ENCODE assay signal across 14 cellular contexts in genomic region chr2:174343638-174344455, GRCh38. TPM values are rescaled to one million over a fixed set of nuclear protein-coding genes. Genes with fewer than 3 reads are reported as not detected.
DNase-seq lines count a peak whose midpoint lies in the region; ATAC-seq, FAIRE-seq and TF ChIP-seq lines count a peak whose summit lies in the region.
"Had no signal": no experiment of that assay in that cellular context is flagged by ENCODE, and none has a peak within 500 bp of the region (broad histone marks: within the 10 kb centered on the region; RNA-seq: fewer than 3 reads in every experiment).

No MANE protein-coding gene starts in this region.

- no peak overlapping the region for H2BK15ac ChIP-seq in mesenchymal stem cell (ENCODE audit: low read depth, poor library complexity, severe bottlenecking)

- H4K20me1 ChIP-seq in astrocyte (ENCODE audit: insufficient read depth, low read length) (peaks cover 14% of the 10 kb centered on the region), PC-9 (ENCODE audit: insufficient read depth) (no peaks in the 10 kb centered on the region)

- H2AFZ ChIP-seq in astrocyte (ENCODE audit: low read depth, low read length): no peak overlapping the region
- no peak overlapping the region for H2AFZ ChIP-seq in mesenchymal stem cell (ENCODE audit: low read depth, low read length)
- H2AFZ ChIP-seq in PC-9: no peak overlapping the region

- peaks cover 23 to 37% (median 34%) of the 10 kb centered on the region in 4 donors for H3K4me1 Mint-ChIP-seq in CD4-positive, CD25-positive, alpha-beta regulatory T cell
- peaks cover 5% of the 10 kb centered on the region for H3K4me1 Mint-ChIP-seq in astrocyte (ENCODE audit: low read depth, unreplicated experiment)

- no peak for ATAC-seq in CD4-positive, CD25-positive, alpha-beta regulatory T cell (ENCODE audit: low read depth in 2 of 2)
- ATAC-seq in HG03342 (IDR thresholded peaks at IDR 0.05; ENCODE audit: unreplicated experiment): no peak

- H3K4me1 ChIP-seq in CD4-positive, CD25-positive, alpha-beta regulatory T cell (ENCODE audit: control insufficient read depth, insufficient read depth, low read length, poor library complexity, severe bottlenecking): peaks cover 47% of the 10 kb centered on the region
- H3K4me1 ChIP-seq in astrocyte (ENCODE audit: insufficient read depth, low read length): peaks cover 6% of the 10 kb centered on the region
- H3K4me1 ChIP-seq in mesenchymal stem cell (ENCODE audit: control insufficient read depth, insufficient read depth, low read depth, low read length): peaks cover 29% of the 10 kb centered on the region
- H3K4me1 ChIP-seq in PC-9 (replicated peaks; ENCODE audit: insufficient read depth): peaks cover 4% of the 10 kb centered on the region; the same call in 1 of the 2 replicates

- H3K27me3 Mint-ChIP-seq in CD4-positive, CD25-positive, alpha-beta regulatory T cell: peaks cover 61% of the 10 kb centered on the region
- H3K27me3 Mint-ChIP-seq in astrocyte (ENCODE audit: low read depth, unreplicated experiment): peaks cover 45% of the 10 kb centered on the region

- no peak overlapping the region for H3K14ac ChIP-seq in mesenchymal stem cell (ENCODE audit: low read length in 2 of 2)

- H3K4ac ChIP-seq in mesenchymal stem cell (ENCODE audit: low read depth in 1 of 2, low read length in 2 of 2): no peak overlapping the region

- peak in 1 of 3 donors; percentile 1 for DNase-seq in CD4-positive, CD25-positive, alpha-beta regulatory T cell
- peak; percentile 39 for DNase-seq in ELF-1 (ENCODE audit: low read depth, low spot score)
- no peak for DNase-seq in astrocyte (ENCODE audit: low read depth)
- peak; percentile 5 for DNase-seq in mesenchymal stem cell
- DNase-seq in PC-9: no peak
- DNase-seq in hypothalamus (lab: John Stamatoyannopoulos, UW): no peak
- DNase-seq: GOT3, heart right ventricle, sigmoid colon had no signal

- WGBS in mesenchymal stem cell: 1% methylated on average over 41 of the region's 56 CpGs

- H3K9me3 ChIP-seq in CD4-positive, CD25-positive, alpha-beta regulatory T cell (ENCODE audit: control insufficient read depth in 2 of 2, low read length in 2 of 2): no peaks in the 10 kb centered on the region
- H3K9me3 ChIP-seq in astrocyte (ENCODE audit: insufficient read depth, low read depth, low read length) (no peaks in the 10 kb centered on the region), mesenchymal stem cell (ENCODE audit: control insufficient read depth, low read length) (no peaks in the 10 kb centered on the region), PC-9 (ENCODE audit: insufficient read depth, low read depth) (no peaks in the 10 kb centered on the region)
- H3K9me3 ChIP-seq: heart right ventricle, sigmoid colon, suprapubic skin had no signal

- H3K79me2 ChIP-seq in astrocyte (ENCODE audit: insufficient read depth, low read length) (no peaks in the 10 kb centered on the region), PC-9 (ENCODE audit: low read depth) (no peaks in the 10 kb centered on the region)

- intact Hi-C loops in PC-9 (cut with micrococcal nuclease; ENCODE audit: unreplicated experiment): loop anchor here (2.0 to 10.0 kb wide), 8 partner anchors 187 to 1537 kb away; no protein-coding TSS in a partner anchor

- peaks cover 0 to 8% (median 0%) of the 10 kb centered on the region in 7 donors for H3K9me3 Mint-ChIP-seq in CD4-positive, CD25-positive, alpha-beta regulatory T cell
- H3K9me3 Mint-ChIP-seq in astrocyte (ENCODE audit: unreplicated experiment): peaks cover 4% of the 10 kb centered on the region
- H3K9me3 Mint-ChIP-seq: memory B cell had no signal

- H4K91ac ChIP-seq in mesenchymal stem cell (ENCODE audit: low read length): no peak overlapping the region

- H3F3A ChIP-seq in PC-9 (ENCODE audit: insufficient read depth, low read depth): peaks cover 4% of the 10 kb centered on the region; the same call in 1 of the 2 replicates

- H3K4me3 ChIP-seq in CD4-positive, CD25-positive, alpha-beta regulatory T cell (ENCODE audit: low read depth, low read length): no peak overlapping the region
- H3K4me3 ChIP-seq in astrocyte (ENCODE audit: insufficient read depth, low read depth, low read length): no peak overlapping the region
- peak overlapping the region in 1 of 2 experiments; percentile 10 for H3K4me3 ChIP-seq in mesenchymal stem cell (ENCODE audit: insufficient read depth in 1 of 2, low read depth in 1 of 2, low read length in 2 of 2)
- H3K4me3 ChIP-seq in PC-9: no peak overlapping the region
- H3K4me3 ChIP-seq: heart right ventricle, sigmoid colon, suprapubic skin had no signal

- H3K27me3 ChIP-seq in CD4-positive, CD25-positive, alpha-beta regulatory T cell (ENCODE audit: control insufficient read depth, insufficient read depth, low read length): peaks cover 43% of the 10 kb centered on the region
- peaks cover 58% of the 10 kb centered on the region for H3K27me3 ChIP-seq in astrocyte (ENCODE audit: insufficient read depth, low read length)
- H3K27me3 ChIP-seq in mesenchymal stem cell (ENCODE audit: control insufficient read depth in 1 of 2, insufficient read depth in 1 of 2, low read length in 2 of 2): peaks cover 57% of the 10 kb centered on the region in 2 experiments
- no peaks in the 10 kb centered on the region for H3K27me3 ChIP-seq in PC-9 (ENCODE audit: insufficient read depth, low read depth)

- H2BK5ac ChIP-seq in mesenchymal stem cell (ENCODE audit: low read depth, low read length, poor library complexity, severe bottlenecking): no peak overlapping the region

- TF ChIP-seq CTCF in astrocyte (IDR thresholded peaks at IDR 0.05; ENCODE audit: insufficient read depth, low read depth, low read length) (no peak), PC-9 (conservative IDR thresholded peaks at IDR 0.05) (no peak)

- no peak overlapping the region for H4K8ac ChIP-seq in mesenchymal stem cell (ENCODE audit: low read length)

- CTCF ChIA-PET in PC-9 (lab: Charles Lee): interaction anchor here (0.6 to 1.3 kb wide), 3 partner anchors 203 to 1220 kb away, joined by 3 to 5 read pairs (median 4); no protein-coding TSS in a partner anchor

- peak overlapping the region in 1 of 3 donors; percentile 89 for H3K27ac Mint-ChIP-seq in CD4-positive, CD25-positive, alpha-beta regulatory T cell
- peak overlapping the region; percentile 34 for H3K27ac Mint-ChIP-seq in astrocyte (ENCODE audit: unreplicated experiment)
- H3K27ac Mint-ChIP-seq: memory B cell had no signal

- peak overlapping the region; percentile 60 to 64 for H3K23ac ChIP-seq in mesenchymal stem cell (ENCODE audit: low read length in 2 of 2)

- no peak overlapping the region for H3K18ac ChIP-seq in mesenchymal stem cell (ENCODE audit: low read depth in 1 of 2, low read length in 2 of 2)

- H2BK120ac ChIP-seq in mesenchymal stem cell (ENCODE audit: low read depth, low read length): no peak overlapping the region

- POLR2A ChIA-PET in PC-9 (lab: Charles Lee; ENCODE audit: unreplicated experiment): no interaction called here

- H3K36me3 Mint-ChIP-seq in CD4-positive, CD25-positive, alpha-beta regulatory T cell: peaks cover 15% of the 10 kb centered on the region
- H3K36me3 Mint-ChIP-seq in astrocyte (ENCODE audit: low read depth, unreplicated experiment): peaks cover 6% of the 10 kb centered on the region

- H3K9ac ChIP-seq in astrocyte (ENCODE audit: low read length) (no peak overlapping the region), mesenchymal stem cell (ENCODE audit: low read length) (no peak overlapping the region)

- no TSS peak for BruUV-seq in PC-9 (replicated peaks; lab: Mats Ljungman, UMichigan)

- peaks cover 16% of the 10 kb centered on the region for H3K36me3 ChIP-seq in CD4-positive, CD25-positive, alpha-beta regulatory T cell (ENCODE audit: control insufficient read depth, insufficient read depth, low read length)
- H3K36me3 ChIP-seq in astrocyte (ENCODE audit: insufficient read depth, low read length): no peaks in the 10 kb centered on the region
- peaks cover 5 to 17% of the 10 kb centered on the region in 2 experiments for H3K36me3 ChIP-seq in mesenchymal stem cell (ENCODE audit: control insufficient read depth in 1 of 2, insufficient read depth in 2 of 2, low read depth in 1 of 2, low read length in 2 of 2)
- peaks cover 7% of the 10 kb centered on the region for H3K36me3 ChIP-seq in PC-9 (ENCODE audit: low read depth)

- H3K79me1 ChIP-seq in mesenchymal stem cell (replicated peaks; ENCODE audit: low read length, poor library complexity, severe bottlenecking): peaks cover 2% of the 10 kb centered on the region

- no peak overlapping the region for H3K27ac ChIP-seq in CD4-positive, CD25-positive, alpha-beta regulatory T cell (ENCODE audit: insufficient read depth, low read length, poor library complexity, severe bottlenecking)
- H3K27ac ChIP-seq in astrocyte (ENCODE audit: low read depth, low read length) (no peak overlapping the region), mesenchymal stem cell (ENCODE audit: low read length, poor library complexity, severe bottlenecking) (no peak overlapping the region), PC-9 (no peak overlapping the region)
- H3K27ac ChIP-seq: heart right ventricle, sigmoid colon, suprapubic skin had no signal

- no peaks in the 10 kb centered on the region for H3K9me2 ChIP-seq in PC-9 (ENCODE audit: insufficient read depth)

- H3K4me2 ChIP-seq in astrocyte (ENCODE audit: low read length): no peak overlapping the region
- H3K4me2 ChIP-seq in mesenchymal stem cell (ENCODE audit: low read length, poor library complexity, severe bottlenecking): peak overlapping the region; percentile 39
- H3K4me2 ChIP-seq in PC-9: no peak overlapping the region

- H2BK12ac ChIP-seq in mesenchymal stem cell (ENCODE audit: low read length in 2 of 2): no peak overlapping the region

- FAIRE-seq in astrocyte (lab: Jason Lieb, UNC): no peak
- FAIRE-seq: GM19239 had no signal

- peak overlapping the region; percentile 15 to 82 (median 66) for H3K4me3 Mint-ChIP-seq in CD4-positive, CD25-positive, alpha-beta regulatory T cell
- no peak overlapping the region for H3K4me3 Mint-ChIP-seq in astrocyte (ENCODE audit: unreplicated experiment)
- H3K4me3 Mint-ChIP-seq: memory B cell had no signal

- H2AK5ac ChIP-seq in mesenchymal stem cell (ENCODE audit: low read length, severe bottlenecking): no peak overlapping the region

RNA-seq across cellular contexts. Expression of gene SP9, which starts 9.1 kb away (rescaled TPM):
- not detected for total RNA-seq in CD4-positive, CD25-positive, alpha-beta regulatory T cell
- not detected for polyA plus RNA-seq in CD4-positive, CD25-positive, alpha-beta regulatory T cell
- total RNA-seq in astrocyte (not detected in 2 replicates), PC-9 (2021) (not detected in 2 replicates)
- polyA plus RNA-seq in mesenchymal stem cell (2013, experiment 1 of 2): not detected
- polyA plus RNA-seq in mesenchymal stem cell (2013, experiment 2 of 2): not detected
- total RNA-seq: sigmoid colon; T-helper 2 cell treated with Interferon-gamma antibody and Interleukin-4, amounts not matched to agents 100 ng/mL and 5 ng/mL, for 36 hours had no signal
- polyA plus RNA-seq: heart right ventricle, sigmoid colon had no signal

RNA-seq across cellular contexts. Expression of gene SCRN3, which starts 51.7 kb away (rescaled TPM):
- 11.5 TPM for total RNA-seq in CD4-positive, CD25-positive, alpha-beta regulatory T cell
- 10 to 100 TPM; 10.0 to 12.8 (median 11.4) TPM for polyA plus RNA-seq in CD4-positive, CD25-positive, alpha-beta regulatory T cell
- total RNA-seq in astrocyte: 18.5 and 20.1 TPM in 2 replicates
- polyA plus RNA-seq in mesenchymal stem cell (2013, experiment 1 of 2): 16.9 TPM
- polyA plus RNA-seq in mesenchymal stem cell (2013, experiment 2 of 2): 16.7 TPM
- 26.9 and 28.7 TPM in 2 replicates for total RNA-seq in PC-9 (2021)

Comparison
In these comparisons a context has a peak if more than half of its experiments do, and no peak if none do; other contexts are left out.
1. DNase-seq: peak in ELF-1 (single experiment) and mesenchymal stem cell (single experiment); none in astrocyte (single experiment), PC-9 (0 of 2) and hypothalamus (0 of 51).